Comparison of ENCODE assay signal across 21 cellular contexts in genomic region chrX:130944230-130944629, GRCh38. TPM values are rescaled to one million over a fixed set of nuclear protein-coding genes. Genes with fewer than 3 reads are reported as not detected.
DNase-seq lines count a peak whose midpoint lies in the region; ATAC-seq, FAIRE-seq and TF ChIP-seq lines count a peak whose summit lies in the region.
"Had no signal": no experiment of that assay in that cellular context is flagged by ENCODE, and none has a peak within 500 bp of the region (broad histone marks: within the 10 kb centered on the region; RNA-seq: fewer than 3 reads in every experiment).

No MANE protein-coding gene starts in this region.

- no peak for FAIRE-seq in GM12878 (lab: Jason Lieb, UNC)
- FAIRE-seq: A204.1, G401.6, GM12892, GM18507 had no signal

- no peaks in the 10 kb centered on the region for H3K9me3 Mint-ChIP-seq in activated CD8-positive, alpha-beta T cell treated with anti-CD3 and anti-CD28 coated beads, Interleukin-2, amount 10 ng/mL, durations not matched to agents 7 days and 5 days (ENCODE audit: insufficient read depth)

- H3K27ac Mint-ChIP-seq in activated CD8-positive, alpha-beta T cell treated with anti-CD3 and anti-CD28 coated beads, Interleukin-2, amount 10 ng/mL, durations not matched to agents 7 days and 5 days = no peak overlapping the region
- H3K27ac Mint-ChIP-seq: CD14-positive monocyte; CD4-positive, alpha-beta memory T cell; CD4-positive, CD25-positive, alpha-beta regulatory T cell; CD8-positive, alpha-beta memory T cell had no signal

- no peak for TF ChIP-seq EP300 in GM12878 (IDR thresholded peaks at IDR 0.05; ENCODE audit: borderline replicate concordance in 1 of 2, control insufficient read depth in 1 of 2, low read depth in 2 of 2, low read length in 2 of 2)

- TF ChIP-seq POLR2A in GM12878 (IDR thresholded peaks at IDR 0.05; ENCODE audit: low read depth, low read length) = no peak

- POLR2A ChIA-PET in GM12878 (lab: Charles Lee) = no interaction called here
- POLR2A ChIA-PET in activated CD8-positive, alpha-beta T cell treated with anti-CD3 and anti-CD28 coated beads, Interleukin-2, amount 10 ng/mL, durations not matched to agents 7 days and 5 days (lab: Charles Lee) = no interaction called here

- no peak overlapping the region for H3K4me3 ChIP-seq in GM12878
- H3K4me3 ChIP-seq: BLaER1 had no signal

- no peak overlapping the region for H3K4me3 Mint-ChIP-seq in activated CD8-positive, alpha-beta T cell treated with anti-CD3 and anti-CD28 coated beads, Interleukin-2, amount 10 ng/mL, durations not matched to agents 7 days and 5 days
- H3K4me3 Mint-ChIP-seq: CD14-positive monocyte; CD4-positive, alpha-beta memory T cell; CD4-positive, CD25-positive, alpha-beta regulatory T cell; CD8-positive, alpha-beta memory T cell had no signal

- H2AFZ ChIP-seq in GM12878 (ENCODE audit: control insufficient read depth, low read depth, low read length) = no peak overlapping the region

- no peaks in the 10 kb centered on the region for H3K36me3 Mint-ChIP-seq in activated CD8-positive, alpha-beta T cell treated with anti-CD3 and anti-CD28 coated beads, Interleukin-2, amount 10 ng/mL, durations not matched to agents 7 days and 5 days (ENCODE audit: low read depth)
- H3K36me3 Mint-ChIP-seq: CD14-positive monocyte; CD4-positive, alpha-beta memory T cell; CD4-positive, CD25-positive, alpha-beta regulatory T cell; CD8-positive, alpha-beta memory T cell had no signal

- RAD21 ChIA-PET in GM12878 (lab: Charles Lee; ENCODE audit: unreplicated experiment) = interaction anchor here (0.8 kb wide), 1 partner anchor 600 kb away, joined by 3 read pairs; no protein-coding TSS in a partner anchor

- H3K27me3 ChIP-seq in GM12878 (replicated peaks in 1 of 2; ENCODE audit: control insufficient read depth in 2 of 2, insufficient read depth in 2 of 2, low read length in 1 of 2) = no peaks in the 10 kb centered on the region
- H3K27me3 ChIP-seq: BE2C had no signal

- TF ChIP-seq CTCF in GM12878 (IDR thresholded peaks at IDR 0.05 in 2 of 3, conservative IDR thresholded peaks at IDR 0.05 in 1 of 3; ENCODE audit: control insufficient read depth in 2 of 3, extremely low read depth in 1 of 3, insufficient read depth in 1 of 3, low read depth in 3 of 3, low read length in 3 of 3) = no peak

- H3K4me1 ChIP-seq in GM12878 (ENCODE audit: control insufficient read depth, insufficient read depth, low read length) = no peaks in the 10 kb centered on the region
- H3K4me1 ChIP-seq: BE2C, BLaER1 had no signal

- ATAC-seq in HG02610 (IDR thresholded peaks at IDR 0.05; ENCODE audit: unreplicated experiment) = peak; percentile 57
- ATAC-seq in HG02870 (IDR thresholded peaks at IDR 0.05; ENCODE audit: unreplicated experiment) = peak; percentile 57
- peak; percentile 23; the same call in 2 of the 3 replicates for ATAC-seq in GM12878
- ATAC-seq in activated CD8-positive, alpha-beta T cell treated with anti-CD3 and anti-CD28 coated beads, Interleukin-2, amount 10 ng/mL, durations not matched to agents 7 days and 5 days = no peak

- no peak overlapping the region for H3K27ac ChIP-seq in GM12878 (ENCODE audit: control insufficient read depth, insufficient read depth)
- H3K27ac ChIP-seq: BLaER1 had no signal

- H3K36me3 ChIP-seq in GM12878 (ENCODE audit: control insufficient read depth in 2 of 2, insufficient read depth in 2 of 2, low read length in 1 of 2) = no peaks in the 10 kb centered on the region
- H3K36me3 ChIP-seq: BE2C, BLaER1 had no signal

- H3K9me3 ChIP-seq in GM12878 (replicated peaks; ENCODE audit: control insufficient read depth, insufficient read depth, low read length) = no peaks in the 10 kb centered on the region; the same call in 2 of the 3 replicates
- H3K9me3 ChIP-seq: BE2C had no signal

- BruUV-seq in GM12878 (replicated peaks; lab: Mats Ljungman, UMichigan) = no TSS peak

- CTCF ChIA-PET in GM12878 (lab: Yijun Ruan, JAX) = interaction anchor here (0.9 to 1.9 kb wide), 2 partner anchors 27 to 405 kb away, joined by 4 to 6 read pairs; no protein-coding TSS in a partner anchor
- CTCF ChIA-PET in activated CD8-positive, alpha-beta T cell treated with anti-CD3 and anti-CD28 coated beads, Interleukin-2, amount 10 ng/mL, durations not matched to agents 7 days and 5 days (lab: Charles Lee) = interaction anchor here (1.4 kb wide), 1 partner anchor 27 kb away, joined by 4 read pairs; no protein-coding TSS in a partner anchor

- peaks cover 11% of the 10 kb centered on the region for H3K27me3 Mint-ChIP-seq in activated CD8-positive, alpha-beta T cell treated with anti-CD3 and anti-CD28 coated beads, Interleukin-2, amount 10 ng/mL, durations not matched to agents 7 days and 5 days (ENCODE audit: low read depth)

- TF ChIP-seq RAD21 in GM12878 (IDR thresholded peaks at IDR 0.05; ENCODE audit: insufficient read depth, low read depth, low read length) = no peak

- no peaks in the 10 kb centered on the region for H3K4me1 Mint-ChIP-seq in activated CD8-positive, alpha-beta T cell treated with anti-CD3 and anti-CD28 coated beads, Interleukin-2, amount 10 ng/mL, durations not matched to agents 7 days and 5 days (ENCODE audit: low read depth)
- H3K4me1 Mint-ChIP-seq: CD14-positive monocyte; CD4-positive, alpha-beta memory T cell; CD4-positive, CD25-positive, alpha-beta regulatory T cell; CD8-positive, alpha-beta memory T cell had no signal

- H3K4me2 ChIP-seq in GM12878 (ENCODE audit: control insufficient read depth, insufficient read depth) = no peak overlapping the region
- H3K4me2 ChIP-seq: BLaER1 had no signal

- H3K9ac ChIP-seq in GM12878 (ENCODE audit: control insufficient read depth, insufficient read depth, low read length) = no peak overlapping the region
- H3K9ac ChIP-seq: BLaER1 had no signal

- 0% methylated on average over 2 of the region's 2 CpGs for WGBS in GM12878 (ENCODE audit: insufficient coverage, insufficient replicate concordance, low lambda C conversion rate, missing lambda C conversion rate)

- in situ Hi-C loops in GM12878 (cut with MboI) = no loop called here

- no peaks in the 10 kb centered on the region for H3K79me2 ChIP-seq in GM12878 (ENCODE audit: control insufficient read depth, insufficient read depth, low read length)

- SMC1A ChIA-PET in GM12878 (lab: Charles Lee; ENCODE audit: uncharacterized antibody, unreplicated experiment) = interaction anchor here (0.7 to 1.4 kb wide), 2 partner anchors 27 to 610 kb away, joined by 4 to 5 read pairs; no protein-coding TSS in a partner anchor

- intact Hi-C loops in GM12878 (cut with micrococcal nuclease; ENCODE audit: unreplicated experiment) = no loop called here

- no peaks in the 10 kb centered on the region for H4K20me1 ChIP-seq in GM12878 (ENCODE audit: control insufficient read depth, insufficient read depth)
- H4K20me1 ChIP-seq: BLaER1 had no signal

- DNase-seq in GM12878 (ENCODE audit: low read depth, low spot score) = no peak
- no peak for DNase-seq in stimulated activated CD4-positive, alpha-beta T cell treated with anti-CD3 and anti-CD28 coated beads, Interleukin-4, amount 100 ng/mL, for 24 hours
- no peak for DNase-seq in activated CD8-positive, alpha-beta T cell treated with anti-CD3 and anti-CD28 coated beads, Interleukin-2, amount 10 ng/mL, durations not matched to agents 7 days and 5 days
- DNase-seq: 8988T; ACHN; BE2C; C1 segment of cervical spinal cord; CD4-positive, alpha-beta memory T cell; CD4-positive, CD25-positive, alpha-beta regulatory T cell; CD8-positive, alpha-beta memory T cell; COR-L47; DMS79 treated with DMSO at 0.1 percent for 48 hours; GF-D8 had no signal

TF ChIP-seq in GM12878, 131 proteins besides CTCF, POLR2A, EP300 and RAD21 (continues in another document):
- TF ChIP-seq HDAC6 (IDR thresholded peaks at IDR 0.05; ENCODE audit: unreplicated experiment) = no peak
- TF ChIP-seq E2F4 (IDR thresholded peaks at IDR 0.05; ENCODE audit: low read depth, low read length) = no peak

RNA-seq across cellular contexts. Expression of gene ENOX2, which starts 41.2 kb away (rescaled TPM):
- total RNA-seq in GM12878 (2013; cell fraction: nucleolus; rRNA removed) = 5.5 and 6.3 TPM in 2 replicates
- total RNA-seq in GM12878 (2014; rRNA removed) (3.9 and 4.5 TPM in 2 replicates), GM12878 (2014; rRNA removed; fragmentation: Illumina TruSeq; extraction: Trizol) (5.5 and 6.6 TPM in 2 replicates), GM12878 (2021) (9.4 and 10.8 TPM in 2 replicates)
- 2.6 TPM for polyA plus RNA-seq in GM12878 (2011; ENCODE audit: low read depth)
- polyA plus RNA-seq in GM12878 (2011; rRNA removed) (10.0 and 11.7 TPM in 2 replicates), GM12878 (2014; fragmentation: Illumina TruSeq; extraction: Trizol) (9.3 and 10.5 TPM in 2 replicates), GM12878 (2014; fragmentation: Nextera tagmentation; extraction: Ambion mirVana) (1 to 10 TPM; 3.2 to 4.5 TPM), GM12878 (2014; rRNA removed) (4.9 and 5.2 TPM in 2 replicates), GM12878 (2016; fragmentation: Nextera tagmentation; extraction: Ambion mirVana) (10 to 100 TPM in 1 of 2 experiments, 1 to 10 TPM in 1; 8.8 to 13.0 TPM)
- polyA plus RNA-seq in GM12878 (2011; cell fraction: cytosol; rRNA removed) = 5.6 and 5.7 TPM in 2 replicates
- 4.1 and 4.7 TPM in 2 replicates for polyA plus RNA-seq in GM12878 (2011; cell fraction: nucleus; rRNA removed)
- 3.1 and 4.4 TPM in 2 replicates for polyA plus RNA-seq in GM12878 (2012)
- 5.7 and 11.7 TPM in 2 replicates for polyA minus RNA-seq in GM12878 (2011; rRNA and poly(A)+ RNA removed)
- polyA minus RNA-seq in GM12878 (2011; cell fraction: cytosol; rRNA and poly(A)+ RNA removed) = 2.7 and 3.3 TPM in 2 replicates
- polyA minus RNA-seq in GM12878 (2011; cell fraction: nucleus; rRNA and poly(A)+ RNA removed) = 3.3 and 3.7 TPM in 2 replicates
- 10 to 100 TPM; 10.9 to 14.2 TPM for total RNA-seq in activated CD8-positive, alpha-beta T cell treated with anti-CD3 and anti-CD28 coated beads, Interleukin-2, amount 10 ng/mL, durations not matched to agents 7 days and 5 days
